In genomic region chr17:15414502-15415348, GRCh38 we compare ENCODE assay signal across 1 cellular context.
TF ChIP-seq lines count a peak whose summit lies in the region.

No MANE protein-coding gene starts in this region.

TF ChIP-seq in HepG2, 621 proteins besides CTCF, POLR2A, EP300 and RAD21 (continued from another document):
- TF ChIP-seq HNF1A (IDR thresholded peaks at IDR 0.05; ENCODE audit: low read depth) (no peak), HNF1A (CRISPR knock-in tag; IDR thresholded peaks at IDR 0.05; ENCODE audit: borderline replicate concordance) (no peak), HMG20B (CRISPR knock-in tag; conservative IDR thresholded peaks at IDR 0.05) (no peak), NCOA2 (CRISPR knock-in tag; IDR thresholded peaks at IDR 0.05) (no peak), NCOA5 (CRISPR knock-in tag; IDR thresholded peaks at IDR 0.05) (no peak), ZZZ3 (CRISPR knock-in tag; IDR thresholded peaks at IDR 0.05; ENCODE audit: borderline replicate concordance) (no peak), PBX2 (CRISPR knock-in tag; IDR thresholded peaks at IDR 0.05) (no peak), SMYD3 (CRISPR knock-in tag; IDR thresholded peaks at IDR 0.05) (no peak), KLF13 (CRISPR knock-in tag; IDR thresholded peaks at IDR 0.05) (no peak), MXI1 (IDR thresholded peaks at IDR 0.05; ENCODE audit: borderline replicate concordance, low read depth, low read length) (no peak), THAP11 (CRISPR knock-in tag; IDR thresholded peaks at IDR 0.05) (no peak), SRF (IDR thresholded peaks at IDR 0.05; ENCODE audit: low read depth, low read length) (no peak), ZMYM4 (CRISPR knock-in tag; IDR thresholded peaks at IDR 0.05) (no peak)
